Comparison of ENCODE assay signal across 24 cellular contexts in the genomic region with DNA sequence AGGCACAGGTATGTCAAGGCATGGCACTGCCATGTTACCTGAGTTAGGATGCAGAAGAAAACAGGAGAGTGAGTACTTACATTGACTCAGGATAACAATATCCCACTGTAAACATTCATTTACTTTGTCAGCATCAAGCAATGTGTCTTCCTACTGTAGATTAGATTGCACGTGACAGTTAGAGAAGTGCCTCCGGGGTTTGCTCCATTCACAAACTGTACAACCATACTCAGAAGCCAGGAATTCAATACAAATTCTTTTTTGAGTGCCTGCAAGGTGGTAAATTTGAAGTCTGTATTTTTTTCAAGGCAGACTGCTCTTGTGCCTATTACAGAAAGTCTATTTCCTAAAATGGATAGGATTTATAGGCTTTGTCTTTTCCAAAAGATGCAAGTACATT. TPM values are rescaled to one million over a fixed set of nuclear protein-coding genes. Genes with fewer than 3 reads are reported as not detected.
DNase-seq lines count a peak whose midpoint lies in the region; TF ChIP-seq lines count a peak whose summit lies in the region.
"Had no signal": no experiment of that assay in that cellular context is flagged by ENCODE, and none has a peak within 500 bp of the region (broad histone marks: within the 10 kb centered on the region; RNA-seq: fewer than 3 reads in every experiment).

No MANE protein-coding gene starts in this region.

- H3K4me2 ChIP-seq in mesenchymal stem cell (ENCODE audit: low read length, poor library complexity, severe bottlenecking), result no peak overlapping the region
- H3K4me2 ChIP-seq: BLaER1 had no signal

- no peak overlapping the region for H3K14ac ChIP-seq in mesenchymal stem cell (ENCODE audit: low read length in 2 of 2)

- peaks cover 0 to 6% of the 10 kb centered on the region in 2 experiments for H3K27me3 ChIP-seq in mesenchymal stem cell (ENCODE audit: control insufficient read depth in 1 of 2, insufficient read depth in 1 of 2, low read length in 2 of 2)
- H3K27me3 ChIP-seq in thymus (ENCODE audit: control insufficient read depth, insufficient read depth), result no peaks in the 10 kb centered on the region
- H3K27me3 ChIP-seq: BE2C, BLaER1 had no signal

- H3K18ac ChIP-seq in mesenchymal stem cell (ENCODE audit: low read depth in 1 of 2, low read length in 2 of 2), result no peak overlapping the region

- no peak overlapping the region for H2BK12ac ChIP-seq in mesenchymal stem cell (ENCODE audit: low read length in 2 of 2)

- H3K9me3 ChIP-seq in mesenchymal stem cell (ENCODE audit: control insufficient read depth, low read length), result peaks cover 5% of the 10 kb centered on the region
- H3K9me3 ChIP-seq in thymus (ENCODE audit: control insufficient read depth), result peaks cover 1% of the 10 kb centered on the region
- H3K9me3 ChIP-seq: BE2C, BLaER1 had no signal

- DNase-seq in M059J (ENCODE audit: low read depth) (peak; percentile 10), epithelial cell of esophagus (ENCODE audit: low read depth) (peak; percentile 7), mesenchymal stem cell (no peak), KG1 (lab: John Stamatoyannopoulos, UW) (no peak), lower leg skin (ENCODE audit: low spot score in 2 of 2) (no peak), NCI-H146 treated with DMSO at 0.1 percent for 48 hours (lab: John Stamatoyannopoulos, UW; ENCODE audit: unreplicated experiment) (no peak)
- no peak for DNase-seq in stimulated activated CD4-positive, alpha-beta T cell treated with anti-CD3 and anti-CD28 coated beads, Interleukin-12 subunit alpha, Interleukin-12 subunit beta, amount 100 ng/mL, for 4 hours
- DNase-seq: 8988T; ACHN; BE2C; C1 segment of cervical spinal cord; CD4-positive, alpha-beta memory T cell; CD4-positive, CD25-positive, alpha-beta regulatory T cell; CD8-positive, alpha-beta memory T cell; COR-L47; DMS 273 treated with DMSO at 0.1 percent for 48 hours; DMS153; DMS53; DMS79; DND-41; GDM1 had no signal

- no peak overlapping the region for H2BK15ac ChIP-seq in mesenchymal stem cell (ENCODE audit: low read depth, poor library complexity, severe bottlenecking)

- H3K23ac ChIP-seq in mesenchymal stem cell (ENCODE audit: low read length in 2 of 2), result no peak overlapping the region

- H3K9ac ChIP-seq in mesenchymal stem cell (ENCODE audit: low read length), result no peak overlapping the region
- H3K9ac ChIP-seq: BLaER1 had no signal

- H3K79me1 ChIP-seq in mesenchymal stem cell (replicated peaks; ENCODE audit: low read length, poor library complexity, severe bottlenecking), result no peaks in the 10 kb centered on the region

- no peak for TF ChIP-seq CTCF in epithelial cell of esophagus (IDR thresholded peaks at IDR 0.05; ENCODE audit: insufficient read depth, low read depth, low read length, missing control alignments)
- TF ChIP-seq CTCF in lower leg skin (IDR thresholded peaks at IDR 0.05), result no peak

- H3K4ac ChIP-seq in mesenchymal stem cell (ENCODE audit: low read depth in 1 of 2, low read length in 2 of 2), result no peak overlapping the region

- H2AK5ac ChIP-seq in mesenchymal stem cell (ENCODE audit: low read length, severe bottlenecking), result no peak overlapping the region

- no peak overlapping the region for H4K8ac ChIP-seq in mesenchymal stem cell (ENCODE audit: low read length)

- no peak overlapping the region for H2BK5ac ChIP-seq in mesenchymal stem cell (ENCODE audit: low read depth, low read length, poor library complexity, severe bottlenecking)

- H3K4me3 ChIP-seq in epithelial cell of esophagus (ENCODE audit: low read length) (no peak overlapping the region), mesenchymal stem cell (ENCODE audit: insufficient read depth in 1 of 2, low read depth in 1 of 2, low read length in 2 of 2) (no peak overlapping the region), thymus (ENCODE audit: low read length) (no peak overlapping the region), lower leg skin (ENCODE audit: low read depth, poor library complexity, severe bottlenecking) (no peak overlapping the region)
- H3K4me3 ChIP-seq: BLaER1, GM12878 had no signal

- no peaks in the 10 kb centered on the region for H3K4me1 ChIP-seq in mesenchymal stem cell (ENCODE audit: control insufficient read depth, insufficient read depth, low read depth, low read length)
- no peaks in the 10 kb centered on the region for H3K4me1 ChIP-seq in thymus (ENCODE audit: control insufficient read depth, insufficient read depth, low read length)
- H3K4me1 ChIP-seq: BE2C had no signal

- H3K36me3 ChIP-seq in mesenchymal stem cell (ENCODE audit: control insufficient read depth in 1 of 2, insufficient read depth in 2 of 2, low read depth in 1 of 2, low read length in 2 of 2) (no peaks in the 10 kb centered on the region), thymus (ENCODE audit: control insufficient read depth, insufficient read depth) (peaks cover 10% of the 10 kb centered on the region)
- H3K36me3 ChIP-seq: BE2C had no signal

- H2AFZ ChIP-seq in mesenchymal stem cell (ENCODE audit: low read depth, low read length), result no peak overlapping the region

- peak overlapping the region; percentile 34 for H4K91ac ChIP-seq in mesenchymal stem cell (ENCODE audit: low read length)

- no peak overlapping the region for H3K27ac ChIP-seq in mesenchymal stem cell (ENCODE audit: low read length, poor library complexity, severe bottlenecking)
- H3K27ac ChIP-seq in thymus (ENCODE audit: low read depth), result peak overlapping the region; percentile 3
- H3K27ac ChIP-seq: BLaER1 had no signal

- intact Hi-C loops in lower leg skin (cut with DNase I; ENCODE audit: low total_unique reads), result no loop called here

- H2BK120ac ChIP-seq in mesenchymal stem cell (ENCODE audit: low read depth, low read length), result no peak overlapping the region

- TF ChIP-seq POLR2A in lower leg skin (IDR thresholded peaks at IDR 0.05), result no peak

- 100% methylated on average over 2 of the region's 2 CpGs for WGBS in mesenchymal stem cell
- 96% methylated on average over 2 of the region's 2 CpGs for WGBS in thymus
- whole genome bisulfite sequencing in lower leg skin, 2 donors, result 78 to 87% methylated on average over 2 of the region's 2 CpGs

RNA-seq across cellular contexts. Expression of gene CDCA7, which starts 34.1 kb away (rescaled TPM):
- total RNA-seq in M059J (2014; rRNA removed; shearing (Covaris generic)), result 13.1 and 16.6 TPM in 2 replicates
- 6.3 TPM for polyA plus RNA-seq in mesenchymal stem cell (2013, experiment 1 of 2)
- 6.3 TPM for polyA plus RNA-seq in mesenchymal stem cell (2013, experiment 2 of 2)
- polyA plus RNA-seq in thymus, result 44.7 TPM
- total RNA-seq in lower leg skin, result 1 to 10 TPM; 5.4 to 6.6 (median 5.7) TPM

Comparison
In these comparisons a context has a peak if more than half of its experiments do, and no peak if none do; other contexts are left out.
1. DNase-seq: peak in M059J (single experiment) and epithelial cell of esophagus (single experiment); none in mesenchymal stem cell (single experiment), stimulated activated CD4-positive, alpha-beta T cell treated with anti-CD3 and anti-CD28 coated beads, Interleukin-12 subunit alpha, Interleukin-12 subunit beta, amount 100 ng/mL, for 4 hours (single experiment), KG1 (single experiment), lower leg skin (0 of 2) and NCI-H146 treated with DMSO at 0.1 percent for 48 hours (single experiment).